1 cellular context compared by ENCODE assay signal in genomic region chr17:60260540-60260939, GRCh38.
TF ChIP-seq lines count a peak whose summit lies in the region.

No MANE protein-coding gene starts in this region.

TF ChIP-seq in H1, 55 proteins besides CTCF, POLR2A, EP300 and RAD21:
- TF ChIP-seq CHD7 (IDR thresholded peaks at IDR 0.05; ENCODE audit: insufficient replicate concordance, low read length) (no peak), CEBPB (IDR thresholded peaks at IDR 0.05; ENCODE audit: low read depth, low read length) (peak; percentile 3; the same call in 1 of the 2 replicates), YY1 (IDR thresholded peaks at IDR 0.05; ENCODE audit: low read depth, low read length) (no peak), SAP30 (IDR thresholded peaks at IDR 0.05; ENCODE audit: insufficient read depth, insufficient replicate concordance, low read length) (no peak)
